13 cellular contexts compared by ENCODE assay signal in genomic region chr22:46484861-46485595, GRCh38. TPM values are rescaled to one million over a fixed set of nuclear protein-coding genes. Genes with fewer than 3 reads are reported as not detected.
DNase-seq lines count a peak whose midpoint lies in the region; ATAC-seq and TF ChIP-seq lines count a peak whose summit lies in the region.
"Had no signal": no experiment of that assay in that cellular context is flagged by ENCODE, and none has a peak within 500 bp of the region (broad histone marks: within the 10 kb centered on the region; RNA-seq: fewer than 3 reads in every experiment).

No MANE protein-coding gene starts in this region.

- intact Hi-C loops in left lung (cut with DNase I) = no loop called here
- intact Hi-C loops in posterior vena cava (cut with DNase I) = no loop called here

- ATAC-seq in left lung = peak; percentile 69
- no peak for ATAC-seq in stimulated activated memory B cell treated with anti-CD40 and anti-IgM and Interleukin-4, amounts not matched to agents 10 μg/mL and 1 μg/mL and 100 μg/mL, for 72 hours
- no peak for ATAC-seq in HG03159 (IDR thresholded peaks at IDR 0.05; ENCODE audit: unreplicated experiment)
- ATAC-seq: mucosa of descending colon had no signal

- H3K9me3 ChIP-seq in left lung = no peaks in the 10 kb centered on the region
- H3K9me3 ChIP-seq: MG63, mucosa of descending colon had no signal

- H3K4me1 ChIP-seq in left lung = no peaks in the 10 kb centered on the region

- no peaks in the 10 kb centered on the region for H3K27me3 ChIP-seq in left lung
- H3K27me3 ChIP-seq: MG63 had no signal

- peaks cover 13% of the 10 kb centered on the region for H3K4me1 Mint-ChIP-seq in HFFc6 (ENCODE audit: low read depth)
- peaks cover 39% of the 10 kb centered on the region for H3K4me1 Mint-ChIP-seq in chondrocyte (ENCODE audit: low read depth)
- peaks cover 29% of the 10 kb centered on the region for H3K4me1 Mint-ChIP-seq in type B pancreatic cell (ENCODE audit: unreplicated experiment)
- peaks cover 13% of the 10 kb centered on the region for H3K4me1 Mint-ChIP-seq in stimulated activated memory B cell treated with anti-CD40 and anti-IgM and Interleukin-4, amounts not matched to agents 10 μg/mL and 1 μg/mL and 100 μg/mL, for 72 hours

- DNase-seq in HFFc6 (peak; percentile 76), chondrocyte (ENCODE audit: low spot score) (no peak), left lung (peak in 1 of 2 donors; percentile 36), type B pancreatic cell (ENCODE audit: extremely low spot score, unreplicated experiment) (no peak), posterior vena cava (ENCODE audit: low spot score) (no peak)
- DNase-seq: activated naive CD4-positive, alpha-beta T cell treated with anti-CD3 and anti-CD28 coated beads, Interleukin-2, amount 50 U/mL, for 16 hours; MG63; mucosa of descending colon; stimulated activated naive CD4-positive, alpha-beta T cell had no signal

- H3K27ac ChIP-seq in left lung = peak overlapping the region in 1 of 2 donors; percentile 69
- H3K27ac ChIP-seq: SK-N-MC had no signal

- peaks cover 2% of the 10 kb centered on the region; the same call in 1 of the 2 replicates for H3K27me3 Mint-ChIP-seq in HFFc6 (ENCODE audit: insufficient read depth)
- H3K27me3 Mint-ChIP-seq in chondrocyte (ENCODE audit: low read depth) = no peaks in the 10 kb centered on the region
- peaks cover 4% of the 10 kb centered on the region for H3K27me3 Mint-ChIP-seq in type B pancreatic cell
- peaks cover 29% of the 10 kb centered on the region for H3K27me3 Mint-ChIP-seq in stimulated activated memory B cell treated with anti-CD40 and anti-IgM and Interleukin-4, amounts not matched to agents 10 μg/mL and 1 μg/mL and 100 μg/mL, for 72 hours

- TF ChIP-seq CTCF in HFFc6 (IDR thresholded peaks at IDR 0.05) (no peak), chondrocyte (IDR thresholded peaks at IDR 0.05) (no peak), left lung (IDR thresholded peaks at IDR 0.05) (no peak), type B pancreatic cell (conservative IDR thresholded peaks at IDR 0.05) (no peak)

- H3K36me3 ChIP-seq in left lung = no peaks in the 10 kb centered on the region
- H3K36me3 ChIP-seq: HAP-1, MG63 had no signal

- H3K9me3 Mint-ChIP-seq in HFFc6 = no peaks in the 10 kb centered on the region
- H3K9me3 Mint-ChIP-seq in chondrocyte (ENCODE audit: low read depth) = peaks cover 5% of the 10 kb centered on the region
- H3K9me3 Mint-ChIP-seq in type B pancreatic cell = peaks cover 5% of the 10 kb centered on the region
- no peaks in the 10 kb centered on the region for H3K9me3 Mint-ChIP-seq in stimulated activated memory B cell treated with anti-CD40 and anti-IgM and Interleukin-4, amounts not matched to agents 10 μg/mL and 1 μg/mL and 100 μg/mL, for 72 hours

- H3K4me3 ChIP-seq in left lung = no peak overlapping the region
- H3K4me3 ChIP-seq: HAP-1, MG63, mucosa of descending colon, SK-N-MC had no signal

- peak overlapping the region; percentile 86 for H3K27ac Mint-ChIP-seq in HFFc6
- peak overlapping the region; percentile 92 for H3K27ac Mint-ChIP-seq in chondrocyte (ENCODE audit: unreplicated experiment)
- peak overlapping the region; percentile 80 for H3K27ac Mint-ChIP-seq in type B pancreatic cell
- no peak overlapping the region for H3K27ac Mint-ChIP-seq in stimulated activated memory B cell treated with anti-CD40 and anti-IgM and Interleukin-4, amounts not matched to agents 10 μg/mL and 1 μg/mL and 100 μg/mL, for 72 hours

- H3K36me3 Mint-ChIP-seq in HFFc6 (ENCODE audit: low read depth) (no peaks in the 10 kb centered on the region), chondrocyte (ENCODE audit: low read depth) (no peaks in the 10 kb centered on the region), type B pancreatic cell (peaks cover 3% of the 10 kb centered on the region)
- H3K36me3 Mint-ChIP-seq in stimulated activated memory B cell treated with anti-CD40 and anti-IgM and Interleukin-4, amounts not matched to agents 10 μg/mL and 1 μg/mL and 100 μg/mL, for 72 hours = no peaks in the 10 kb centered on the region

- H3K4me3 Mint-ChIP-seq in HFFc6 = peak overlapping the region; percentile 68
- peak overlapping the region; percentile 9 for H3K4me3 Mint-ChIP-seq in chondrocyte (ENCODE audit: unreplicated experiment)
- H3K4me3 Mint-ChIP-seq in type B pancreatic cell = peak overlapping the region; percentile 65
- H3K4me3 Mint-ChIP-seq in stimulated activated memory B cell treated with anti-CD40 and anti-IgM and Interleukin-4, amounts not matched to agents 10 μg/mL and 1 μg/mL and 100 μg/mL, for 72 hours = no peak overlapping the region

RNA-seq across cellular contexts. Expression of gene CELSR1, which starts 52.4 kb away (rescaled TPM):
- total RNA-seq in HFFc6 (2021; fragmentation: NEBNext Ultra II Directional; extraction: Animal tissue kit (Norgen Biotek cat#: 25700)) = 1 to 10 TPM; 4.7 to 8.2 (median 6.5) TPM
- total RNA-seq in chondrocyte (27.9 to 42.7 TPM (median 29.8 TPM) in 3 replicates), left lung (10 to 100 TPM; 36.3 to 59.8 TPM), type B pancreatic cell (ENCODE audit: low replicate concordance) (27.8 and 67.1 TPM in 2 replicates), posterior vena cava (1 to 10 TPM; 2.6 to 2.8 TPM)
